In the genomic region with DNA sequence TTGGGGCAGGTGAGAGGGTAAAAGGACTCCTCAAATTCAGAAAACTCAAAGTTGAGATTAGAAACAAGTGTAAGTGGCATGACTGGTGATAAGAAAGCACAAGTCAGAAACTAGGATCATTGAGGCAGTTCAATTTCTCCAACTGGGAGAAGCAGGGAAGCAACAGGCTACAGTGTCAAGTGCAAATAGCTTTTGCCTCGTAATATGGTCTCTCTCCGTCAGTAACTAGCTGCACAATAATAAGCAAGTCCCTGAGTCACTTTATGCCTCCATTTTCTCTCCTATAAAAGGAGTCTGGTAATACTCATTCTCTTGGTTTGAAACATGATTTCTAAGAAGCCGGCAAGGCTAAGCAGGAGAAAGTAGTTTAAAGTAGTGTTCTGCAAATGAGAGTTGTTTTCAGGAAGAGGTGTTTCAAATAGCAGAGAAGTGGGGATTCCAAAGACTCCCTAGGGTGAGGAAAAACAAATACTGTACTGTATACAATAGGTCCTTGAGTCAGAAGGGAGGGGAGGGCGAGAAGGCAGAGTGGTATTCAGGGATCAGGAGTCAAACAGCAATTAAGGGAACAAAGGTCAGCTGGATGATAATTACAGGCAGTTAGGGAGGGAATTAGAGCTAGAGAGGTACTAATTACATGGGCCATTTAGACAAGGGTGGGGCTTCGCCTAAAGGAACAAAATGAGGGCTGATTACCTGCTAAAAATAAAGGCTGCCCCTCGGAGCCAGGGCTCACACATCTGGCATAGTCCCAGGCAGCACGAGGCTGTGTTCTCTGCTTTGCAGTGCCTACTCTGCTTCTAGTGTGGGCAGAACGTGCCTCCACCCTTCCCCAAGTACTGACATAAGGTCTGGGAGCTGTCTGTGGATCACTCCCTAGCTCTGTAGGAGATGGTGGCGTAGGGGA, we compare ENCODE assay signal across 13 cellular contexts.
DNase-seq lines count a peak whose midpoint lies in the region; TF ChIP-seq lines count a peak whose summit lies in the region.
"Had no signal": no experiment of that assay in that cellular context is flagged by ENCODE, and none has a peak within 500 bp of the region (broad histone marks: within the 10 kb centered on the region; RNA-seq: fewer than 3 reads in every experiment).

No MANE protein-coding gene starts in this region.

- DNase-seq in D341Med (ENCODE audit: low spot score) (peak; percentile 25), NCI-H1092 treated with DMSO at 0.1 percent for 48 hours (lab: John Stamatoyannopoulos, UW) (peak; percentile 80), Peyer's patch (peak in 2 of 3 donors; percentile 72 to 77), mesenchymal stem cell (peak; percentile 27), dedifferentiated amniotic fluid mesenchymal stem cell (ENCODE audit: extremely low spot score) (no peak), GM19240 (ENCODE audit: insufficient read length, low spot score) (no peak), HCEC 1CT (no peak)
- no peak for DNase-seq in effector CD4-positive, alpha-beta T cell
- DNase-seq: activated T-cell treated with anti-CD3 and anti-CD28 coated beads, Interleukin-2, amount 50 U/mL, for 4 hours; CD4-positive, CD25-positive, alpha-beta regulatory T cell; GOT3; hippocampal formation; NCI-H510A treated with DMSO at 0.1 percent for 48 hours had no signal

- 28% methylated on average over 8 of the region's 9 CpGs for WGBS in mesenchymal stem cell

- H2BK12ac ChIP-seq in mesenchymal stem cell (ENCODE audit: low read length in 2 of 2): peak overlapping the region; percentile 6 to 92

- no peak overlapping the region for H2BK120ac ChIP-seq in mesenchymal stem cell (ENCODE audit: low read depth, low read length)

- H3K27ac ChIP-seq in Peyer's patch (peak overlapping the region in 2 of 4 donors; percentile 62 to 77), mesenchymal stem cell (ENCODE audit: low read length, poor library complexity, severe bottlenecking) (no peak overlapping the region)

- TF ChIP-seq POLR2A in Peyer's patch (IDR thresholded peaks at IDR 0.05): no peak

- no peak overlapping the region for H3K9ac ChIP-seq in mesenchymal stem cell (ENCODE audit: low read length)

- H3K27me3 ChIP-seq in Peyer's patch (no peaks in the 10 kb centered on the region), mesenchymal stem cell (ENCODE audit: control insufficient read depth in 1 of 2, insufficient read depth in 1 of 2, low read length in 2 of 2) (peaks cover 0 to 3% of the 10 kb centered on the region in 2 experiments)

- H3K23ac ChIP-seq in mesenchymal stem cell (ENCODE audit: low read length in 2 of 2): no peak overlapping the region

- peaks cover 0 to 21% (median 1%) of the 10 kb centered on the region in 4 donors for H3K4me1 ChIP-seq in Peyer's patch
- peaks cover 4% of the 10 kb centered on the region for H3K4me1 ChIP-seq in mesenchymal stem cell (ENCODE audit: control insufficient read depth, insufficient read depth, low read depth, low read length)

- peak overlapping the region; percentile 19 for H2BK5ac ChIP-seq in mesenchymal stem cell (ENCODE audit: low read depth, low read length, poor library complexity, severe bottlenecking)

- H3K4ac ChIP-seq in mesenchymal stem cell (ENCODE audit: low read depth in 1 of 2, low read length in 2 of 2): no peak overlapping the region

- no peak overlapping the region for H2BK15ac ChIP-seq in mesenchymal stem cell (ENCODE audit: low read depth, poor library complexity, severe bottlenecking)

- H3K18ac ChIP-seq in mesenchymal stem cell (ENCODE audit: low read depth in 1 of 2, low read length in 2 of 2): peak overlapping the region in 1 of 2 experiments; percentile 48

- H3K4me2 ChIP-seq in mesenchymal stem cell (ENCODE audit: low read length, poor library complexity, severe bottlenecking): peak overlapping the region; percentile 2

- H3K9me3 ChIP-seq in Peyer's patch (no peaks in the 10 kb centered on the region), mesenchymal stem cell (ENCODE audit: control insufficient read depth, low read length) (peaks cover 8% of the 10 kb centered on the region)

- peak overlapping the region in 1 of 2 experiments; percentile 76 for H3K14ac ChIP-seq in mesenchymal stem cell (ENCODE audit: low read length in 2 of 2)

- H2AFZ ChIP-seq in mesenchymal stem cell (ENCODE audit: low read depth, low read length): peak overlapping the region; percentile 64

- peak overlapping the region; percentile 14 for H4K8ac ChIP-seq in mesenchymal stem cell (ENCODE audit: low read length)

- peak overlapping the region; percentile 37 for H4K91ac ChIP-seq in mesenchymal stem cell (ENCODE audit: low read length)

- H3K79me1 ChIP-seq in mesenchymal stem cell (replicated peaks; ENCODE audit: low read length, poor library complexity, severe bottlenecking): no peaks in the 10 kb centered on the region

- TF ChIP-seq CTCF in Peyer's patch (IDR thresholded peaks at IDR 0.05): no peak

- H3K36me3 ChIP-seq in Peyer's patch (no peaks in the 10 kb centered on the region), mesenchymal stem cell (ENCODE audit: control insufficient read depth in 1 of 2, insufficient read depth in 2 of 2, low read depth in 1 of 2, low read length in 2 of 2) (no peaks in the 10 kb centered on the region)

- H3K4me3 ChIP-seq in Peyer's patch (peak overlapping the region in 1 of 4 donors; percentile 11), mesenchymal stem cell (ENCODE audit: insufficient read depth in 1 of 2, low read depth in 1 of 2, low read length in 2 of 2) (no peak overlapping the region)

- H2AK5ac ChIP-seq in mesenchymal stem cell (ENCODE audit: low read length, severe bottlenecking): no peak overlapping the region

Comparison
In these comparisons a context has a peak if more than half of its experiments do, and no peak if none do; other contexts are left out.
1. DNase-seq: peak in D341Med (single experiment), NCI-H1092 treated with DMSO at 0.1 percent for 48 hours (single experiment), Peyer's patch (2 of 3) and mesenchymal stem cell (single experiment); none in dedifferentiated amniotic fluid mesenchymal stem cell (single experiment), GM19240 (single experiment), effector CD4-positive, alpha-beta T cell (single experiment) and HCEC 1CT (single experiment).